2 cellular contexts compared by ENCODE assay signal in the genomic region with DNA sequence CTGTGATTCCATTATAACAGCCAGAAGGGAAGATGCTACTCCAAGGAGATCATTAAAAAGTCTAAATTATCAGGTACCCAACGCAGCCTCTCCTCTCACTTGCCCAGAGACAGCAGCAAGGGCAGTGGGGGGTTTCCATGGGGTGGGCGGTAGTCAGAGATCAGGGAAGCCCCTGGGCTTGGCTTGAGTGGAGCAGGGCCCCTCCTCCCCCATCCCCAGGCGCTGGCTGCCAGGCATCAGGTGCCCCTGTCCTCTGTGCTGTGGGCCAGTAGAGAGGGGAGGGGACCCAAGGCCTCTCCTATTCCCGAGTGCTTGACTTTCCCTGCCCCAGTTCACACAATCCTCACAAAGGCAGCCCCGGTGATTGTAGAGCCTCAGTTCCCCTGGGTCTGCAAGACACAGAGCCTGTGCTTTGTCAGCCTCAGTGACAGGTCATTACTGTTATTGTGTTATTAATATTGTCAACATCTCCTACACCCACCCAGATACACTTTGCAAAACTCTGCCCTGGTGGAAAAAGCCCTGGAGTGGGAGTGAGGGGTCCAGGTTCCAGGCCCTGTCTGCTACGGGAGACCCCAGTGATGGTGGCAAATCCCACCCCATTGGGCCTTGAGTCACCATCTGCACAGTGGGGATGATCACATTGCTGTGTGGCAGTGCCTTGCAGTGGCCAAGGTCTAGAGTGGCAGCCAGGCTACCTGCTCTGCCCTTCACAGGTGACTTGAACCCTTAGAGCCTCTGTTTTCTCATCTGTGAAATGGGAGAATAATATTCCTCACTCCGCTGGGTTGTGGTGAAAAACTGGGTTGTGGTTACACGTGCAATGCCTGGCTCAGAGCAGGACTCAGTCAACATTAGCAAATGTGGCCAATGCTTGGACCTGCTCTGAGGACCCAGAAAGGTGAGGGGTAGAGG.
A peak's percentile ranks its signal among the peaks of the same experiment; 100 is the strongest.
TF ChIP-seq lines count a peak whose summit lies in the region.

No MANE protein-coding gene starts in this region.

TF ChIP-seq in GM23338, 12 proteins besides CTCF, POLR2A, EP300 and RAD21:
- TF ChIP-seq ZNF331 (CRISPR knock-in tag; IDR thresholded peaks at IDR 0.05; ENCODE audit: low read depth) (no peak), EZH2phosphoT487 (IDR thresholded peaks at IDR 0.05; ENCODE audit: unreplicated experiment) (no peak), CREB1 (CRISPR knock-in tag; IDR thresholded peaks at IDR 0.05; ENCODE audit: low read depth) (no peak), NANOG (IDR thresholded peaks at IDR 0.05; ENCODE audit: borderline replicate concordance) (no peak), POLR2AphosphoS5 (IDR thresholded peaks at IDR 0.05; ENCODE audit: low read depth) (no peak), ZNF114 (CRISPR knock-in tag; IDR thresholded peaks at IDR 0.05) (no peak), JUNB (IDR thresholded peaks at IDR 0.05; ENCODE audit: unreplicated experiment) (no peak)
- TF ChIP-seq, protein P1, sequence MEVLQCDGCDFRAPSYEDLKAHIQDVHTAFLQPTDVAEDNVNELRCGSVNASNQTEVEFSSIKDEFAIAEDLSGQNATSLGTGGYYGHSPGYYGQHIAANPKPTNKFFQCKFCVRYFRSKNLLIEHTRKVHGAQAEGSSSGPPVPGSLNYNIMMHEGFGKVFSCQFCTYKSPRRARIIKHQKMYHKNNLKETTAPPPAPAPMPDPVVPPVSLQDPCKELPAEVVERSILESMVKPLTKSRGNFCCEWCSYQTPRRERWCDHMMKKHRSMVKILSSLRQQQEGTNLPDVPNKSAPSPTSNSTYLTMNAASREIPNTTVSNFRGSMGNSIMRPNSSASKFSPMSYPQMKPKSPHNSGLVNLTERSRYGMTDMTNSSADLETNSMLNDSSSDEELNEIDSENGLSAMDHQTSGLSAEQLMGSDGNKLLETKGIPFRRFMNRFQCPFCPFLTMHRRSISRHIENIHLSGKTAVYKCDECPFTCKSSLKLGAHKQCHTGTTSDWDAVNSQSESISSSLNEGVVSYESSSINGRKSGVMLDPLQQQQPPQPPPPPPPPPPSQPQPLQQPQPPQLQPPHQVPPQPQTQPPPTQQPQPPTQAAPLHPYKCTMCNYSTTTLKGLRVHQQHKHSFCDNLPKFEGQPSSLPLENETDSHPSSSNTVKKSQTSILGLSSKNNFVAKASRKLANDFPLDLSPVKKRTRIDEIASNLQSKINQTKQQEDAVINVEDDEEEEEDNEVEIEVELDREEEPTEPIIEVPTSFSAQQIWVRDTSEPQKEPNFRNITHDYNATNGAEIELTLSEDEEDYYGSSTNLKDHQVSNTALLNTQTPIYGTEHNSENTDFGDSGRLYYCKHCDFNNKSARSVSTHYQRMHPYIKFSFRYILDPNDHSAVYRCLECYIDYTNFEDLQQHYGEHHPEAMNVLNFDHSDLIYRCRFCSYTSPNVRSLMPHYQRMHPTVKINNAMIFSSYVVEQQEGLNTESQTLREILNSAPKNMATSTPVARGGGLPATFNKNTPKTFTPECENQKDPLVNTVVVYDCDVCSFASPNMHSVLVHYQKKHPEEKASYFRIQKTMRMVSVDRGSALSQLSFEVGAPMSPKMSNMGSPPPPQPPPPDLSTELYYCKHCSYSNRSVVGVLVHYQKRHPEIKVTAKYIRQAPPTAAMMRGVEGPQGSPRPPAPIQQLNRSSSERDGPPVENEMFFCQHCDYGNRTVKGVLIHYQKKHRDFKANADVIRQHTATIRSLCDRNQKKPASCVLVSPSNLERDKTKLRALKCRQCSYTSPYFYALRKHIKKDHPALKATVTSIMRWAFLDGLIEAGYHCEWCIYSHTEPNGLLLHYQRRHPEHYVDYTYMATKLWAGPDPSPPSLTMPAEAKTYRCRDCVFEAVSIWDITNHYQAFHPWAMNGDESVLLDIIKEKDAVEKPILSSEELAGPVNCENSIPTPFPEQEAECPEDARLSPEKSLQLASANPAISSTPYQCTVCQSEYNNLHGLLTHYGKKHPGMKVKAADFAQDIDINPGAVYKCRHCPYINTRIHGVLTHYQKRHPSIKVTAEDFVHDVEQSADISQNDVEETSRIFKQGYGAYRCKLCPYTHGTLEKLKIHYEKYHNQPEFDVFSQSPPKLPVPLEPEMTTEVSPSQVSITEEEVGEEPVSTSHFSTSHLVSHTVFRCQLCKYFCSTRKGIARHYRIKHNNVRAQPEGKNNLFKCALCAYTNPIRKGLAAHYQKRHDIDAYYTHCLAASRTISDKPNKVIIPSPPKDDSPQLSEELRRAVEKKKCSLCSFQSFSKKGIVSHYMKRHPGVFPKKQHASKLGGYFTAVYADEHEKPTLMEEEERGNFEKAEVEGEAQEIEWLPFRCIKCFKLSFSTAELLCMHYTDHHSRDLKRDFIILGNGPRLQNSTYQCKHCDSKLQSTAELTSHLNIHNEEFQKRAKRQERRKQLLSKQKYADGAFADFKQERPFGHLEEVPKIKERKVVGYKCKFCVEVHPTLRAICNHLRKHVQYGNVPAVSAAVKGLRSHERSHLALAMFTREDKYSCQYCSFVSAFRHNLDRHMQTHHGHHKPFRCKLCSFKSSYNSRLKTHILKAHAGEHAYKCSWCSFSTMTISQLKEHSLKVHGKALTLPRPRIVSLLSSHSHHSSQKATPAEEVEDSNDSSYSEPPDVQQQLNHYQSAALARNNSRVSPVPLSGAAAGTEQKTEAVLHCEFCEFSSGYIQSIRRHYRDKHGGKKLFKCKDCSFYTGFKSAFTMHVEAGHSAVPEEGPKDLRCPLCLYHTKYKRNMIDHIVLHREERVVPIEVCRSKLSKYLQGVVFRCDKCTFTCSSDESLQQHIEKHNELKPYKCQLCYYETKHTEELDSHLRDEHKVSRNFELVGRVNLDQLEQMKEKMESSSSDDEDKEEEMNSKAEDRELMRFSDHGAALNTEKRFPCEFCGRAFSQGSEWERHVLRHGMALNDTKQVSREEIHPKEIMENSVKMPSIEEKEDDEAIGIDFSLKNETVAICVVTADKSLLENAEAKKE (CRISPR knock-in tag; IDR thresholded peaks at IDR 0.05), result no peak

TF ChIP-seq in K562, 482 proteins besides CTCF, POLR2A, EP300 and RAD21:
- TF ChIP-seq BCOR (IDR thresholded peaks at IDR 0.05) (peak; percentile 53; the same call in 1 of the 2 replicates), RBM25 (IDR thresholded peaks at IDR 0.05; ENCODE audit: low read depth, low read length, severe bottlenecking) (peak; percentile 35), WHSC1 (IDR thresholded peaks at IDR 0.05; ENCODE audit: low read length) (no peak), IFI16 (CRISPR knock-in tag; IDR thresholded peaks at IDR 0.05) (no peak), ETS2 (tag; IDR thresholded peaks at IDR 0.05; ENCODE audit: borderline replicate concordance, poor library complexity, severe bottlenecking) (no peak), STAG1 (CRISPR knock-in tag; IDR thresholded peaks at IDR 0.05; ENCODE audit: borderline replicate concordance) (no peak), SRSF1 (IDR thresholded peaks at IDR 0.05; ENCODE audit: low read depth, low read length) (no peak), GATAD2A (IDR thresholded peaks at IDR 0.05) (no peak), ZNF140 (CRISPR knock-in tag; IDR thresholded peaks at IDR 0.05) (no peak), MAZ (CRISPR knock-in tag; conservative IDR thresholded peaks at IDR 0.05 in 1 of 2, IDR thresholded peaks at IDR 0.05 in 1 of 2) (no peak), HNRNPL (IDR thresholded peaks at IDR 0.05; ENCODE audit: low read depth, low read length) (no peak), GABPA (tag; conservative IDR thresholded peaks at IDR 0.05; ENCODE audit: low read depth) (no peak)
